In genomic region chr7:26318921-26319320, GRCh38 we compare ENCODE assay signal across 33 cellular contexts. TPM values are rescaled to one million over a fixed set of nuclear protein-coding genes. Genes with fewer than 3 reads are reported as not detected.
DNase-seq lines count a peak whose midpoint lies in the region; ATAC-seq lines count a peak whose summit lies in the region.
"Had no signal": no experiment of that assay in that cellular context is flagged by ENCODE, and none has a peak within 500 bp of the region (broad histone marks: within the 10 kb centered on the region; RNA-seq: fewer than 3 reads in every experiment).

No MANE protein-coding gene starts in this region.

- no peaks in the 10 kb centered on the region for H3K27me3 Mint-ChIP-seq in activated CD8-positive, alpha-beta memory T cell treated with anti-CD3 and anti-CD28 coated beads, Interleukin-2, amount 10 ng/mL, durations not matched to agents 7 days and 5 days
- no peaks in the 10 kb centered on the region for H3K27me3 Mint-ChIP-seq in activated T-helper 17 cell treated with anti-CD3 and anti-CD28 coated beads, Interleukin-2, amount 50 U/mL, for 72 hours
- no peaks in the 10 kb centered on the region for H3K27me3 Mint-ChIP-seq in memory B cell
- H3K27me3 Mint-ChIP-seq: activated naive CD4-positive, alpha-beta T cell treated with anti-CD3 and anti-CD28 coated beads, Interleukin-2, amount 50 U/mL, for 24 hours had no signal

- H3K36me3 Mint-ChIP-seq in activated CD8-positive, alpha-beta memory T cell treated with anti-CD3 and anti-CD28 coated beads, Interleukin-2, amount 10 ng/mL, durations not matched to agents 7 days and 5 days: peaks cover 23% of the 10 kb centered on the region
- peaks cover 31% of the 10 kb centered on the region for H3K36me3 Mint-ChIP-seq in activated T-helper 17 cell treated with anti-CD3 and anti-CD28 coated beads, Interleukin-2, amount 50 U/mL, for 72 hours (ENCODE audit: low read depth)
- H3K36me3 Mint-ChIP-seq in memory B cell: peaks cover 24% of the 10 kb centered on the region
- H3K36me3 Mint-ChIP-seq: activated naive CD4-positive, alpha-beta T cell treated with anti-CD3 and anti-CD28 coated beads, Interleukin-2, amount 50 U/mL, for 24 hours; WTC11 had no signal

- CTCF ChIA-PET in activated CD8-positive, alpha-beta memory T cell treated with anti-CD3 and anti-CD28 coated beads, Interleukin-2, amount 10 ng/mL, durations not matched to agents 7 days and 5 days (lab: Charles Lee): interaction anchor here (0.9 to 2.0 kb wide), 5 partner anchors 9 to 426 kb away, joined by 3 to 7 read pairs (median 4); no protein-coding TSS in a partner anchor

- no peaks in the 10 kb centered on the region for H3K9me3 Mint-ChIP-seq in activated CD8-positive, alpha-beta memory T cell treated with anti-CD3 and anti-CD28 coated beads, Interleukin-2, amount 10 ng/mL, durations not matched to agents 7 days and 5 days (ENCODE audit: low read depth)
- no peaks in the 10 kb centered on the region for H3K9me3 Mint-ChIP-seq in activated T-helper 17 cell treated with anti-CD3 and anti-CD28 coated beads, Interleukin-2, amount 50 U/mL, for 72 hours
- H3K9me3 Mint-ChIP-seq in memory B cell: no peaks in the 10 kb centered on the region
- H3K9me3 Mint-ChIP-seq: activated naive CD4-positive, alpha-beta T cell treated with anti-CD3 and anti-CD28 coated beads, Interleukin-2, amount 50 U/mL, for 24 hours; activated T-helper 2 cell treated with anti-CD3 and anti-CD28 coated beads, Interferon-gamma antibody, Interleukin-2, Interleukin-4, amounts not matched to agents 10 μg/mL and 5 μg/mL and 100 μg/mL, durations not matched to agents 14 hours and 24 hours and 36 hours; endodermal cell; WTC11 had no signal

- H3K4me3 Mint-ChIP-seq in activated CD8-positive, alpha-beta memory T cell treated with anti-CD3 and anti-CD28 coated beads, Interleukin-2, amount 10 ng/mL, durations not matched to agents 7 days and 5 days: no peak overlapping the region
- no peak overlapping the region for H3K4me3 Mint-ChIP-seq in activated T-helper 17 cell treated with anti-CD3 and anti-CD28 coated beads, Interleukin-2, amount 50 U/mL, for 72 hours
- H3K4me3 Mint-ChIP-seq in memory B cell: no peak overlapping the region
- H3K4me3 Mint-ChIP-seq: activated naive CD4-positive, alpha-beta T cell treated with anti-CD3 and anti-CD28 coated beads, Interleukin-2, amount 50 U/mL, for 24 hours; endodermal cell; WTC11 had no signal

- DNase-seq in activated CD8-positive, alpha-beta memory T cell treated with anti-CD3 and anti-CD28 coated beads, Interleukin-2, amount 10 ng/mL, durations not matched to agents 7 days and 5 days: no peak
- no peak for DNase-seq in activated CD8-positive, alpha-beta memory T cell treated with anti-CD3 and anti-CD28 coated beads, Interleukin-2, amount 50 U/mL, for 48 hours
- DNase-seq in memory B cell (ENCODE audit: low spot score in 2 of 2) (no peak), KBM-7 (no peak), DMS79 treated with DMSO at 0.1 percent for 48 hours (lab: John Stamatoyannopoulos, UW) (no peak)
- DNase-seq in stimulated activated CD8-positive, alpha-beta memory T cell treated with anti-CD3 and anti-CD28 coated beads, Interleukin-4, amount 100 ng/mL, for 48 hours: no peak
- DNase-seq: activated CD4-positive, alpha-beta T cell treated with anti-CD3 and anti-CD28 coated beads, Interleukin-2, amount 50 U/mL, for 1 hour; activated CD8-positive, alpha-beta memory T cell treated with anti-CD3 and anti-CD28 coated beads, Interleukin-2, amount 50 U/mL, for 4 hours; aorta; cortex of kidney; DMS53; endodermal cell; hypothalamus; mesendoderm; MG63; NCI-H146; NCI-H2107; NCI-H446 treated with DMSO at 0.1 percent for 48 hours; nucleus accumbens; PC-9; SW 1271; T1000; transverse colon had no signal

- H3K4me1 Mint-ChIP-seq in activated CD8-positive, alpha-beta memory T cell treated with anti-CD3 and anti-CD28 coated beads, Interleukin-2, amount 10 ng/mL, durations not matched to agents 7 days and 5 days: no peaks in the 10 kb centered on the region
- peaks cover 8% of the 10 kb centered on the region for H3K4me1 Mint-ChIP-seq in activated T-helper 17 cell treated with anti-CD3 and anti-CD28 coated beads, Interleukin-2, amount 50 U/mL, for 72 hours
- H3K4me1 Mint-ChIP-seq in memory B cell: peaks cover 33% of the 10 kb centered on the region
- H3K4me1 Mint-ChIP-seq: activated naive CD4-positive, alpha-beta T cell treated with anti-CD3 and anti-CD28 coated beads, Interleukin-2, amount 50 U/mL, for 24 hours; endodermal cell; WTC11 had no signal

- in situ Hi-C loops in KBM-7 (cut with MboI; ENCODE audit: low pct_unique_long_range_greater_than_20kb, low sequenced_read_pairs): no loop called here

- peak overlapping the region; percentile 1 for H3K27ac Mint-ChIP-seq in activated CD8-positive, alpha-beta memory T cell treated with anti-CD3 and anti-CD28 coated beads, Interleukin-2, amount 10 ng/mL, durations not matched to agents 7 days and 5 days
- peak overlapping the region; percentile 25 for H3K27ac Mint-ChIP-seq in activated T-helper 17 cell treated with anti-CD3 and anti-CD28 coated beads, Interleukin-2, amount 50 U/mL, for 72 hours
- H3K27ac Mint-ChIP-seq in memory B cell: peak overlapping the region; percentile 45
- H3K27ac Mint-ChIP-seq: activated naive CD4-positive, alpha-beta T cell treated with anti-CD3 and anti-CD28 coated beads, Interleukin-2, amount 50 U/mL, for 24 hours; activated T-helper 2 cell treated with anti-CD3 and anti-CD28 coated beads, Interferon-gamma antibody, Interleukin-2, Interleukin-4, amounts not matched to agents 10 μg/mL and 5 μg/mL and 100 μg/mL, durations not matched to agents 14 hours and 24 hours and 36 hours; endodermal cell; WTC11 had no signal

- no peak for ATAC-seq in activated CD8-positive, alpha-beta memory T cell treated with anti-CD3 and anti-CD28 coated beads, Interleukin-2, amount 10 ng/mL, durations not matched to agents 7 days and 5 days
- no peak for ATAC-seq in activated T-helper 17 cell treated with anti-CD3 and anti-CD28 coated beads, Interleukin-2, amount 50 U/mL, for 72 hours (replicated peaks)
- ATAC-seq in memory B cell (ENCODE audit: low read depth): no peak
- ATAC-seq in HG02840 (IDR thresholded peaks at IDR 0.05; ENCODE audit: low FRiP score, unreplicated experiment): no peak
- ATAC-seq: A549, gastroesophageal sphincter, left lobe of liver, Right ventricle myocardium inferior, WTC11 had no signal

RNA-seq across cellular contexts. Expression of gene SNX10, which starts 27.3 kb away (rescaled TPM):
- 10 to 100 TPM; 42.8 to 59.3 TPM for total RNA-seq in activated CD8-positive, alpha-beta memory T cell treated with anti-CD3 and anti-CD28 coated beads, Interleukin-2, amount 10 ng/mL, durations not matched to agents 7 days and 5 days
- 10 to 100 TPM; 23.5 to 30.8 TPM for total RNA-seq in activated T-helper 17 cell treated with anti-CD3 and anti-CD28 coated beads, Interleukin-2, amount 50 U/mL, for 72 hours
- total RNA-seq: myocyte had no signal
